Comparison of ENCODE assay signal across 8 cellular contexts in the genomic region with DNA sequence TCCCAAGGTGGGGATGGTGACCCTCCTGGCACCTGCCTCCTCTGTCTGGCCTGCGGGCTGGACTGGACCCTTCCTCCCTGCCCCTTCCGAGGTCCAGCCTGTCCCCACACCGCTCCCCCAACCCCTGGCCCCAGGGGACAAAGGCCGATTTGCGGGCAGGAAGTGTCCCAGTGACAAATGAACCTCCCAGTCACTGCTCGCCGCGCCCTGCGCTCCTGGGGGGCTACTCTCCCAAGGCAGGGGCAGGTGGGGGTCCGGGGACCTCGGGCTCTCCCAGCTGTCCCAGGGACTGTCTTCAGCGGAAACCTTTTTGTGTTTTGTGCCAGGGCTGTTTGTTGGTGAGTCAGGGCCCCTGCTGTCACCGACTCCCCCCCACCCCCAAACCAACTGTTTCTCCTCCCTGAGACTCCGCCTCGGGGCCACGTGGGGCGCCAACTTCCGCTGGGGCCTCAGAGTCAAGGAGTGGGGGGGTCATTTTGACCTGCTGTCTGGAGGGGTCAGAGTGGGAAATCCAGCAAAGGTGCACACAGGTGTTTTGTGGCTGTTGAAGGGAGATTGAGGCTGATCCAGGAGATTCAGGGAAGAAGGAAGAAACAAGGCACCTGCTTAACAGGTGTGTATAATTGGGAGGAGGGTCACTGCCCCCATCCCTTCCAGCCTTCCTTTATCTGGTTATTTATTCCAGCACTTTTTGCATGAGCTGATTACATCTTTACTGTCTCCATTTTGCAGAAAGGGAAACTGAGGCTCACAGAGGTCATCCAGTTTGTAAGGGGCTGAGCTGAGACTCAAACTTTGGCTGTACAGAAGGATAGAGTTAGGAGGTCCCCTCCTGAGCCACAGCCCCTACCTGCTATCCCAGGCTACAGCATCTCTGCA. TPM values are rescaled to one million over a fixed set of nuclear protein-coding genes. Genes with fewer than 3 reads are reported as not detected.
DNase-seq lines count a peak whose midpoint lies in the region; ATAC-seq and TF ChIP-seq lines count a peak whose summit lies in the region.

No MANE protein-coding gene starts in this region.

- H3K4me3 ChIP-seq in BLaER1 (peak overlapping the region; percentile 87), stomach (peak overlapping the region; percentile 75 to 98 (median 90))

- H3K27ac ChIP-seq in BLaER1 (peak overlapping the region; percentile 65), stomach (peak overlapping the region; percentile 88 to 95 (median 91))

- TF ChIP-seq EP300 in stomach (IDR thresholded peaks at IDR 0.05): no peak

- H3K27me3 Mint-ChIP-seq in natural killer cell treated with Interleukin-12 subunit alpha and Interleukin-12 subunit beta and Interleukin-15 and Interleukin-18, amount 100 ng/mL, for 72 hours: no peaks in the 10 kb centered on the region

- H3K4me3 Mint-ChIP-seq in natural killer cell treated with Interleukin-12 subunit alpha and Interleukin-12 subunit beta and Interleukin-15 and Interleukin-18, amount 100 ng/mL, for 72 hours: peak overlapping the region; percentile 94

- H3K27me3 ChIP-seq in BLaER1: no peaks in the 10 kb centered on the region
- H3K27me3 ChIP-seq in stomach: no peaks in the 10 kb centered on the region

- 0 to 4% (median 0%) methylated on average over 9 to 18 of the region's 18 CpGs for WGBS in stomach, 5 donors

- H3K4me1 ChIP-seq in BLaER1 (peaks cover 32% of the 10 kb centered on the region), stomach (peaks cover 30 to 59% (median 52%) of the 10 kb centered on the region in 4 donors)

- intact Hi-C loops in stomach (cut with DNase I; ENCODE audit: low total_unique reads): loop anchor here (10.0 kb wide), 1 partner anchor 54 kb away; a partner anchor contains a TSS

- peak overlapping the region; percentile 97 for H3K4me2 ChIP-seq in BLaER1

- H3K27ac Mint-ChIP-seq in natural killer cell treated with Interleukin-12 subunit alpha and Interleukin-12 subunit beta and Interleukin-15 and Interleukin-18, amount 100 ng/mL, for 72 hours: peak overlapping the region; percentile 59 to 75

- H3K9ac ChIP-seq in BLaER1: peak overlapping the region; percentile 78

- H3K9me3 ChIP-seq in BLaER1: no peaks in the 10 kb centered on the region
- no peaks in the 10 kb centered on the region for H3K9me3 ChIP-seq in stomach

- no peaks in the 10 kb centered on the region for H4K20me1 ChIP-seq in BLaER1

- TF ChIP-seq POLR2A in stomach (IDR thresholded peaks at IDR 0.05): no peak

- H3K4me1 Mint-ChIP-seq in natural killer cell treated with Interleukin-12 subunit alpha and Interleukin-12 subunit beta and Interleukin-15 and Interleukin-18, amount 100 ng/mL, for 72 hours (ENCODE audit: low read depth in 2 of 2): peaks cover 15 to 17% of the 10 kb centered on the region in 2 donors

- no peak for TF ChIP-seq CTCF in stomach (IDR thresholded peaks at IDR 0.05)

- peak; percentile 56 for ATAC-seq in GM21529 (IDR thresholded peaks at IDR 0.05; ENCODE audit: unreplicated experiment)
- peak; percentile 46 for ATAC-seq in esophagus mucosa
- ATAC-seq in natural killer cell treated with Interleukin-12 subunit alpha and Interleukin-12 subunit beta and Interleukin-15 and Interleukin-18, amount 100 ng/mL, for 72 hours: peak; percentile 80 to 86

- no peaks in the 10 kb centered on the region for H3K9me3 Mint-ChIP-seq in natural killer cell treated with Interleukin-12 subunit alpha and Interleukin-12 subunit beta and Interleukin-15 and Interleukin-18, amount 100 ng/mL, for 72 hours

- no peaks in the 10 kb centered on the region; the same call in 1 of the 2 replicates for H3K36me3 ChIP-seq in BLaER1
- H3K36me3 ChIP-seq in stomach: peaks cover 0 to 23% (median 10%) of the 10 kb centered on the region in 4 donors

- DNase-seq in NOMO-1 treated with DMSO at 0.1 percent for 48 hours (lab: John Stamatoyannopoulos, UW; ENCODE audit: unreplicated experiment) (peak; percentile 63), activated T-cell treated with anti-CD3 and anti-CD28 coated beads for 24 hours (ENCODE audit: low read depth) (peak; percentile 63), stomach (peak; percentile 56), NCI-H526 treated with DMSO at 0.1 percent for 48 hours (lab: John Stamatoyannopoulos, UW) (no peak)
- peak; percentile 79 for DNase-seq in natural killer cell treated with Interleukin-12 subunit alpha and Interleukin-12 subunit beta and Interleukin-15 and Interleukin-18, amount 100 ng/mL, for 72 hours (ENCODE audit: low spot score)

- no peaks in the 10 kb centered on the region for H3K36me3 Mint-ChIP-seq in natural killer cell treated with Interleukin-12 subunit alpha and Interleukin-12 subunit beta and Interleukin-15 and Interleukin-18, amount 100 ng/mL, for 72 hours

RNA-seq across cellular contexts. Expression of a gene that starts 0.8 kb away (rescaled TPM):
- total RNA-seq in esophagus mucosa: 5.5 TPM
- total RNA-seq in natural killer cell treated with Interleukin-12 subunit alpha and Interleukin-12 subunit beta and Interleukin-15 and Interleukin-18, amount 100 ng/mL, for 72 hours: 10 to 100 TPM; 42.1 to 50.7 TPM
- 10 to 100 TPM in 4 of 5 donors, 1 to 10 TPM in 1; 8.0 to 58.9 (median 22.9) TPM for total RNA-seq in stomach
- polyA plus RNA-seq in stomach: 10 to 100 TPM in 2 of 3 donors, 1 to 10 TPM in 1; 8.4 to 40.0 (median 31.8) TPM

RNA-seq across cellular contexts. Expression of a gene that starts 18.4 kb away (rescaled TPM):
- total RNA-seq in esophagus mucosa (85.0 TPM), stomach (100 to 1,000 TPM in 2 of 5 donors, 10 to 100 TPM in 3; 24.1 to 185 (median 98.6) TPM)
- total RNA-seq in natural killer cell treated with Interleukin-12 subunit alpha and Interleukin-12 subunit beta and Interleukin-15 and Interleukin-18, amount 100 ng/mL, for 72 hours: 100 to 1,000 TPM; 153 to 223 TPM
- polyA plus RNA-seq in stomach: 100 to 1,000 TPM; 114 to 181 (median 173) TPM

RNA-seq across cellular contexts. Expression of a gene that starts 44.7 kb away (rescaled TPM):
- total RNA-seq in esophagus mucosa (3.9 TPM), stomach (100 to 1,000 TPM in 1 of 5 donors, 10 to 100 TPM in 4; 17.3 to 102 (median 46.9) TPM)
- under 1 TPM in 1 of 2 donors, not detected in 1; 0.71 TPM for total RNA-seq in natural killer cell treated with Interleukin-12 subunit alpha and Interleukin-12 subunit beta and Interleukin-15 and Interleukin-18, amount 100 ng/mL, for 72 hours
- 100 to 1,000 TPM in 1 of 3 donors, 10 to 100 TPM in 2; 14.2 to 134 (median 44.5) TPM for polyA plus RNA-seq in stomach

RNA-seq across cellular contexts. Expression of a gene that starts 56.2 kb away (rescaled TPM):
- 0.48 TPM for total RNA-seq in esophagus mucosa
- total RNA-seq in natural killer cell treated with Interleukin-12 subunit alpha and Interleukin-12 subunit beta and Interleukin-15 and Interleukin-18, amount 100 ng/mL, for 72 hours: not detected
- total RNA-seq in stomach: 10 to 100 TPM in 1 of 5 donors, 1 to 10 TPM in 2, not detected in 2; 2.9 to 11.2 (median 7.2) TPM
- polyA plus RNA-seq in stomach: 1 to 10 TPM in 2 of 3 donors, under 1 TPM in 1; 0.98 to 2.4 (median 1.7) TPM

RNA-seq across cellular contexts. Expression of a gene that starts 59.8 kb away (rescaled TPM):
- total RNA-seq in esophagus mucosa (61.5 TPM), stomach (1,000 to 10,000 TPM in 2 of 5 donors, 100 to 1,000 TPM in 3; 118 to 1,659 (median 737) TPM)
- 100 to 1,000 TPM; 218 to 267 TPM for total RNA-seq in natural killer cell treated with Interleukin-12 subunit alpha and Interleukin-12 subunit beta and Interleukin-15 and Interleukin-18, amount 100 ng/mL, for 72 hours
- 100 to 1,000 TPM in 2 of 3 donors, 10 to 100 TPM in 1; 78.6 to 272 (median 102) TPM for polyA plus RNA-seq in stomach
